Comparison of ENCODE assay signal across 8 cellular contexts in genomic region chr12:110661337-110661972, GRCh38. TPM values are rescaled to one million over a fixed set of nuclear protein-coding genes. Genes with fewer than 3 reads are reported as not detected.
A peak's percentile ranks its signal among the peaks of the same experiment; 100 is the strongest.
DNase-seq lines count a peak whose midpoint lies in the region; ATAC-seq and TF ChIP-seq lines count a peak whose summit lies in the region.

No MANE protein-coding gene starts in this region.

- intact Hi-C loops in PC-3 (cut with micrococcal nuclease): no loop called here

- peak overlapping the region; percentile 91 for H3K4me3 Mint-ChIP-seq in activated naive CD8-positive, alpha-beta T cell treated with anti-CD3 and anti-CD28 coated beads, Interleukin-2, amount 50 U/mL, for 24 hours

- no peak overlapping the region for H2AFZ ChIP-seq in PC-3 (ENCODE audit: low read length)

- H3F3A ChIP-seq in PC-3 (ENCODE audit: low read length, unreplicated experiment): no peaks in the 10 kb centered on the region

- no TSS peak for BruUV-seq in PC-3 (replicated peaks; lab: Mats Ljungman, UMichigan)

- TF ChIP-seq CTCF in NB4 (IDR thresholded peaks at IDR 0.05; ENCODE audit: low read depth, low read length) (no peak), PC-3 (conservative IDR thresholded peaks at IDR 0.05; ENCODE audit: low read depth, low read length) (no peak)

- H3K27me3 Mint-ChIP-seq in activated naive CD8-positive, alpha-beta T cell treated with anti-CD3 and anti-CD28 coated beads, Interleukin-2, amount 50 U/mL, for 24 hours: no peaks in the 10 kb centered on the region

- peaks cover 54% of the 10 kb centered on the region for H3K4me1 Mint-ChIP-seq in activated naive CD8-positive, alpha-beta T cell treated with anti-CD3 and anti-CD28 coated beads, Interleukin-2, amount 50 U/mL, for 24 hours

- no peak overlapping the region for H3K4me2 ChIP-seq in PC-3 (ENCODE audit: low read length)

- H3K36me3 ChIP-seq in PC-3 (ENCODE audit: low read depth, low read length): no peaks in the 10 kb centered on the region

- POLR2A ChIA-PET in PC-3 (lab: Charles Lee; ENCODE audit: unreplicated experiment): no interaction called here

- peak overlapping the region; percentile 98 for H3K27ac Mint-ChIP-seq in activated naive CD8-positive, alpha-beta T cell treated with anti-CD3 and anti-CD28 coated beads, Interleukin-2, amount 50 U/mL, for 24 hours

- H4K20me1 ChIP-seq in PC-3 (ENCODE audit: low read length): no peaks in the 10 kb centered on the region

- H3K9me3 Mint-ChIP-seq in activated naive CD8-positive, alpha-beta T cell treated with anti-CD3 and anti-CD28 coated beads, Interleukin-2, amount 50 U/mL, for 24 hours: peaks cover 12% of the 10 kb centered on the region

- H3K9ac ChIP-seq in PC-3 (ENCODE audit: low read length): no peak overlapping the region

- H3K4me3 ChIP-seq in NB4 (ENCODE audit: low read depth, low read length) (peak overlapping the region; percentile 29), PC-3 (ENCODE audit: low read length) (no peak overlapping the region)

- DNase-seq in NB4 (ENCODE audit: low read depth) (peak; percentile 99), amygdala (lab: John Stamatoyannopoulos, UW) (no peak), AML-193 (lab: John Stamatoyannopoulos, UW) (no peak), PC-3 (no peak)
- peak; percentile 85 for DNase-seq in activated naive CD8-positive, alpha-beta T cell treated with anti-CD3 and anti-CD28 coated beads, Interleukin-2, amount 50 U/mL, for 24 hours
- DNase-seq in stimulated activated CD8-positive, alpha-beta memory T cell treated with anti-CD3 and anti-CD28 coated beads, Interleukin-15, amount 100 ng/mL, for 48 hours (ENCODE audit: low read depth in 2 of 2): peak; percentile 80 to 86

- no peaks in the 10 kb centered on the region for H3K27me3 ChIP-seq in PC-3 (ENCODE audit: low read length)

- no peaks in the 10 kb centered on the region for H3K79me2 ChIP-seq in PC-3 (ENCODE audit: low read length)

- no peaks in the 10 kb centered on the region for H3K9me2 ChIP-seq in PC-3 (replicated peaks; ENCODE audit: low read length)

- H3K9me3 ChIP-seq in PC-3 (ENCODE audit: low read length): peaks cover 14% of the 10 kb centered on the region

- peaks cover 57% of the 10 kb centered on the region for H3K36me3 Mint-ChIP-seq in activated naive CD8-positive, alpha-beta T cell treated with anti-CD3 and anti-CD28 coated beads, Interleukin-2, amount 50 U/mL, for 24 hours (ENCODE audit: low read depth)

- H3K27ac ChIP-seq in PC-3 (ENCODE audit: low read length): no peak overlapping the region

- TF ChIP-seq POLR2A in NB4 (IDR thresholded peaks at IDR 0.05; ENCODE audit: extremely low read depth, insufficient read length): peak; percentile 26

- CTCF ChIA-PET in PC-3 (lab: Charles Lee): no interaction called here

- H3K4me1 ChIP-seq in PC-3 (ENCODE audit: insufficient read depth, low read length): no peaks in the 10 kb centered on the region

- ATAC-seq in GM18498 (IDR thresholded peaks at IDR 0.05; ENCODE audit: unreplicated experiment): peak; percentile 89
- peak; percentile 84 for ATAC-seq in GM21786 (IDR thresholded peaks at IDR 0.05; ENCODE audit: unreplicated experiment)
- peak; percentile 97 for ATAC-seq in activated naive CD8-positive, alpha-beta T cell treated with anti-CD3 and anti-CD28 coated beads, Interleukin-2, amount 50 U/mL, for 24 hours
- no peak for ATAC-seq in PC-3

RNA-seq across cellular contexts. Expression of gene HVCN1, which starts 27.5 kb away (rescaled TPM):
- 2.2 and 3.3 TPM in 2 replicates for total RNA-seq in PC-3 (2014; rRNA removed)

RNA-seq across cellular contexts. Expression of gene TCTN1, which starts 47.5 kb away (rescaled TPM):
- 40.0 and 40.6 TPM in 2 replicates for total RNA-seq in PC-3 (2014; rRNA removed)

Comparison
In these comparisons a context has a peak if more than half of its experiments do, and no peak if none do; other contexts are left out.
1. DNase-seq: peak in NB4 (single experiment), activated naive CD8-positive, alpha-beta T cell treated with anti-CD3 and anti-CD28 coated beads, Interleukin-2, amount 50 U/mL, for 24 hours (single experiment) and stimulated activated CD8-positive, alpha-beta memory T cell treated with anti-CD3 and anti-CD28 coated beads, Interleukin-15, amount 100 ng/mL, for 48 hours (2 of 2); none in amygdala (0 of 56), AML-193 (0 of 2) and PC-3 (single experiment).